Comparison of ENCODE assay signal across 12 cellular contexts in the genomic region with DNA sequence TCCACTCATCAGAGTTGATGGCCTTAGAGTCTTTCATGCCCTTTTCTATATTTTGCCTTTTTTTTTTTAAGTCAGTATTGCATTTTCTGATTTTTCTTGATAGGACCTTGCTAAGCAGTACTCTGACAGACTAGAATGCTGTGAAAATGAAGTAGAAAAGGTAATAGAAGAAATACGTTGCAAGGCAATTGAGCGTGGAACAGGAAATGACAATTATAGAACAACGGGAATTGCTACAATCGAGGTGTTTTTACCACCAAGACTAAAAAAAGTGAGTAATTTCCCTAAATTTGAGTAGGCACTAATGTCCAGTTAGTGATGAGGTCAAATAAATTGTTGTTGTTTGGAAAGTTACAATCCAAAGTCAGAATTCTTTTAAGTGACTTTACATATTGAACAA. TPM values are rescaled to one million over a fixed set of nuclear protein-coding genes. Genes with fewer than 3 reads are reported as not detected.
DNase-seq lines count a peak whose midpoint lies in the region; ATAC-seq and TF ChIP-seq lines count a peak whose summit lies in the region.
"Had no signal": no experiment of that assay in that cellular context is flagged by ENCODE, and none has a peak within 500 bp of the region (broad histone marks: within the 10 kb centered on the region; RNA-seq: fewer than 3 reads in every experiment).

No MANE protein-coding gene starts in this region.

- H3K36me3 ChIP-seq in esophagus squamous epithelium (peaks cover 8 to 95% (median 9%) of the 10 kb centered on the region in 3 donors), stomach (peaks cover 26 to 89% (median 77%) of the 10 kb centered on the region in 4 donors), SJCRH30 (peaks cover 28% of the 10 kb centered on the region)

- TF ChIP-seq CTCF in esophagus squamous epithelium (IDR thresholded peaks at IDR 0.05), result no peak
- TF ChIP-seq CTCF in stomach (IDR thresholded peaks at IDR 0.05), result no peak

- 61 to 62% methylated on average over 4 of the region's 4 CpGs for WGBS in esophagus squamous epithelium, 2 donors
- WGBS in stomach, 5 donors, result 74 to 89% (median 75%) methylated on average over 4 of the region's 4 CpGs

- H3K4me3 Mint-ChIP-seq in activated T-cell treated with anti-CD3 and anti-CD28 coated beads, Interleukin-2, amount 50 U/mL, for 72 hours, result peak overlapping the region; percentile 66 to 90
- peak overlapping the region; percentile 78 to 82 (median 80) for H3K4me3 Mint-ChIP-seq in T-cell

- H3K4me1 ChIP-seq in esophagus squamous epithelium (peaks cover 7 to 41% (median 10%) of the 10 kb centered on the region in 3 donors), stomach (peaks cover 5 to 71% (median 25%) of the 10 kb centered on the region in 4 donors), SJCRH30 (no peaks in the 10 kb centered on the region)

- POLR2A ChIA-PET in T-cell (lab: Charles Lee), result no interaction called here

- no peaks in the 10 kb centered on the region for H3K27me3 Mint-ChIP-seq in activated T-cell treated with anti-CD3 and anti-CD28 coated beads, Interleukin-2, amount 50 U/mL, for 72 hours (ENCODE audit: low read depth)
- H3K27me3 Mint-ChIP-seq in T-cell, result no peaks in the 10 kb centered on the region
- H3K27me3 Mint-ChIP-seq: type B pancreatic cell had no signal

- H3K9me3 ChIP-seq in esophagus squamous epithelium (no peaks in the 10 kb centered on the region), stomach (no peaks in the 10 kb centered on the region), SJCRH30 (replicated peaks) (no peaks in the 10 kb centered on the region)

- ATAC-seq in activated T-cell treated with anti-CD3 and anti-CD28 coated beads, Interleukin-2, amount 50 U/mL, for 72 hours (replicated peaks in 1 of 2), result no peak
- ATAC-seq in T-cell (replicated peaks in 1 of 4), result no peak

- DNase-seq in activated T-cell treated with anti-CD3 and anti-CD28 coated beads, Interleukin-2, amount 50 U/mL, for 72 hours, result no peak
- DNase-seq in activated T-cell treated with anti-CD3 and anti-CD28 coated beads, Interleukin-2, amount 50 U/mL, for 1 hour, result no peak
- DNase-seq in T-cell (no peak), esophagus squamous epithelium (lab: John Stamatoyannopoulos, UW) (no peak), stomach (no peak), cerebellar cortex (ENCODE audit: low spot score) (no peak), NCI-H2107 (lab: John Stamatoyannopoulos, UW) (no peak), SJCRH30 (no peak)
- DNase-seq: effector CD4-positive, alpha-beta T cell; NCI-H1092; NCI-H524 had no signal

- peak overlapping the region; percentile 97 for H3K27ac Mint-ChIP-seq in activated T-cell treated with anti-CD3 and anti-CD28 coated beads, Interleukin-2, amount 50 U/mL, for 72 hours
- H3K27ac Mint-ChIP-seq in T-cell, result peak overlapping the region; percentile 97 to 98

- intact Hi-C loops in esophagus squamous epithelium (cut with DNase I), result loop anchor here (5.0 kb wide), 1 partner anchor 37 kb away; no protein-coding TSS in a partner anchor
- intact Hi-C loops in stomach (cut with DNase I; ENCODE audit: low total_unique reads), result loop anchor here (5.0 kb wide), 1 partner anchor 37 kb away; no protein-coding TSS in a partner anchor

- CTCF ChIA-PET in T-cell (lab: Charles Lee), result no interaction called here

- no peak for TF ChIP-seq EP300 in stomach (IDR thresholded peaks at IDR 0.05)

- no peaks in the 10 kb centered on the region for H3K27me3 ChIP-seq in esophagus squamous epithelium
- no peaks in the 10 kb centered on the region for H3K27me3 ChIP-seq in stomach
- H3K27me3 ChIP-seq in SJCRH30, result no peaks in the 10 kb centered on the region

- TF ChIP-seq POLR2A in esophagus squamous epithelium (IDR thresholded peaks at IDR 0.05), result no peak
- TF ChIP-seq POLR2A in stomach (IDR thresholded peaks at IDR 0.05), result no peak

- H3K36me3 Mint-ChIP-seq in activated T-cell treated with anti-CD3 and anti-CD28 coated beads, Interleukin-2, amount 50 U/mL, for 72 hours (ENCODE audit: insufficient read depth in 2 of 2), result peaks cover 8 to 11% of the 10 kb centered on the region in 2 donors
- peaks cover 35% of the 10 kb centered on the region for H3K36me3 Mint-ChIP-seq in T-cell

- H3K9me3 Mint-ChIP-seq in activated T-cell treated with anti-CD3 and anti-CD28 coated beads, Interleukin-2, amount 50 U/mL, for 72 hours, result no peaks in the 10 kb centered on the region
- H3K9me3 Mint-ChIP-seq in T-cell, result no peaks in the 10 kb centered on the region
- H3K9me3 Mint-ChIP-seq: type B pancreatic cell had no signal

- peaks cover 62% of the 10 kb centered on the region for H3K4me1 Mint-ChIP-seq in activated T-cell treated with anti-CD3 and anti-CD28 coated beads, Interleukin-2, amount 50 U/mL, for 72 hours (ENCODE audit: low read depth)
- peaks cover 51 to 66% (median 59%) of the 10 kb centered on the region in 3 donors for H3K4me1 Mint-ChIP-seq in T-cell

- no peak overlapping the region for H3K4me3 ChIP-seq in esophagus squamous epithelium
- H3K4me3 ChIP-seq in stomach, result no peak overlapping the region
- H3K4me3 ChIP-seq in SJCRH30, result no peak overlapping the region

- peak overlapping the region in 3 of 4 donors; percentile 66 to 87 (median 86) for H3K27ac ChIP-seq in esophagus squamous epithelium
- H3K27ac ChIP-seq in stomach, result peak overlapping the region in 4 of 5 donors; percentile 78 to 93 (median 85)
- no peak overlapping the region for H3K27ac ChIP-seq in SJCRH30

RNA-seq across cellular contexts. Expression of gene NUB1, which starts 7.4 kb away (rescaled TPM):
- 10 to 100 TPM; 79.0 to 84.1 TPM for total RNA-seq in activated T-cell treated with anti-CD3 and anti-CD28 coated beads, Interleukin-2, amount 50 U/mL, for 72 hours
- total RNA-seq in T-cell, result 10 to 100 TPM; 77.4 to 98.9 (median 87.7) TPM
- total RNA-seq in esophagus squamous epithelium, result 10 to 100 TPM; 16.8 to 46.7 (median 26.1) TPM
- 100 to 1,000 TPM in 1 of 5 donors, 10 to 100 TPM in 4; 16.3 to 121 (median 40.0) TPM for total RNA-seq in stomach
- polyA plus RNA-seq in stomach, result 10 to 100 TPM; 22.2 to 31.6 (median 26.5) TPM
- total RNA-seq in SJCRH30 (2014; rRNA removed; shearing (Covaris generic)), result 56.8 and 61.5 TPM in 2 replicates
